ENCODE assay signal across 25 cellular contexts in the genomic region with DNA sequence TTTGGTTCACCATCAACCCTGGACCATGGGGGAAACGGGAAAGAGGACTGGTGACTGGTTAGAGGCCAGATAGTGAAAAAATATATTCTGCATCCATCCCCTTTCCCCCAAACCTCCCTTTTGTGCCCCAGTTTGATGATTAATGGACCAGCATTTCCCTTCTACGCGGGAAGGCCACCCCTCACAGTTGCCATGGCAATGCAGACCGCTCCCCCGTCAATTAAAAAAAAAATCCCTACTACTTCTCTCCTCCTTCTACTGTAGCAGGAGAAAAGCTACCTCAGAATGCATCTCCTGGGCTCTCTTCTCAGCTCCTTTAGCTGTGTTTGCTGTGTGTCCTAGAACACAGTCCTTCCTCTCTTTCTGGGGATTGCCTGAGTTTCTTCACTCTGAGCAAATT. TPM values are rescaled to one million over a fixed set of nuclear protein-coding genes. Genes with fewer than 3 reads are reported as not detected.
DNase-seq lines count a peak whose midpoint lies in the region; ATAC-seq, FAIRE-seq and TF ChIP-seq lines count a peak whose summit lies in the region.
"Had no signal": no experiment of that assay in that cellular context is flagged by ENCODE, and none has a peak within 500 bp of the region (broad histone marks: within the 10 kb centered on the region; RNA-seq: fewer than 3 reads in every experiment).

No MANE protein-coding gene starts in this region.

- H3K4me3 ChIP-seq in HepG2 (replicated peaks in 1 of 3; ENCODE audit: insufficient read depth in 1 of 3, low read depth in 2 of 3, low read length in 3 of 3) = no peak overlapping the region
- no peak overlapping the region for H3K4me3 ChIP-seq in right lobe of liver
- no peak overlapping the region for H3K4me3 ChIP-seq in adrenal gland
- no peak overlapping the region for H3K4me3 ChIP-seq in mesenchymal stem cell (ENCODE audit: insufficient read depth in 1 of 2, low read depth in 1 of 2, low read length in 2 of 2)
- no peak overlapping the region for H3K4me3 ChIP-seq in SJCRH30
- no peak overlapping the region for H3K4me3 ChIP-seq in OCI-LY7 (ENCODE audit: low read depth, low read length, poor library complexity, severe bottlenecking)
- H3K4me3 ChIP-seq: SK-N-MC, stomach, tibial nerve had no signal

- POLR2A ChIA-PET in HepG2 (lab: Yijun Ruan, JAX) = no interaction called here
- POLR2A ChIA-PET in OCI-LY7 (lab: Charles Lee) = interaction anchor here (0.6 to 1.4 kb wide), 7 partner anchors 40 to 1763 kb away, joined by 3 to 5 read pairs (median 3); a partner anchor contains a TSS

- no peak for TF ChIP-seq POLR2A in HepG2 (IDR thresholded peaks at IDR 0.05; ENCODE audit: insufficient read depth in 1 of 2, low read depth in 2 of 2, low read length in 2 of 2)
- TF ChIP-seq POLR2A in right lobe of liver (IDR thresholded peaks at IDR 0.05) = no peak
- TF ChIP-seq POLR2A in adrenal gland (IDR thresholded peaks at IDR 0.05) = no peak

- 97% methylated on average over 5 of the region's 5 CpGs for WGBS in HepG2 (ENCODE audit: low lambda C conversion rate)
- 65% methylated on average over 4 of the region's 5 CpGs for whole genome bisulfite sequencing in right lobe of liver (ENCODE audit: insufficient coverage, low coverage, low lambda C conversion rate, missing lambda C conversion rate)
- 60 to 79% (median 66%) methylated on average over 5 of the region's 5 CpGs for WGBS in adrenal gland, 4 donors
- 75% methylated on average over 4 of the region's 5 CpGs for WGBS in mesenchymal stem cell

- H2BK15ac ChIP-seq in mesenchymal stem cell (ENCODE audit: low read depth, poor library complexity, severe bottlenecking) = peak overlapping the region; percentile 7

- H3K4ac ChIP-seq in mesenchymal stem cell (ENCODE audit: low read depth in 1 of 2, low read length in 2 of 2) = no peak overlapping the region

- H3K4me1 Mint-ChIP-seq in activated CD4-positive, alpha-beta T cell treated with anti-CD3 and anti-CD28 coated beads, Interleukin-2, amount 10 ng/mL, durations not matched to agents 24 days and 14 days = peaks cover 35% of the 10 kb centered on the region

- H3K36me3 Mint-ChIP-seq in activated CD4-positive, alpha-beta T cell treated with anti-CD3 and anti-CD28 coated beads, Interleukin-2, amount 10 ng/mL, durations not matched to agents 24 days and 14 days (ENCODE audit: low read depth) = peaks cover 22% of the 10 kb centered on the region

- TF ChIP-seq RAD21 in HepG2 (CRISPR knock-in tag; IDR thresholded peaks at IDR 0.05) = no peak

- no peaks in the 10 kb centered on the region for H3K9me3 ChIP-seq in HepG2 (ENCODE audit: low read length)
- no peaks in the 10 kb centered on the region for H3K9me3 ChIP-seq in right lobe of liver
- H3K9me3 ChIP-seq in adrenal gland (replicated peaks in 1 of 3) = no peaks in the 10 kb centered on the region
- no peaks in the 10 kb centered on the region for H3K9me3 ChIP-seq in mesenchymal stem cell (ENCODE audit: control insufficient read depth, low read length)
- H3K9me3 ChIP-seq in SJCRH30 (replicated peaks) = no peaks in the 10 kb centered on the region
- no peaks in the 10 kb centered on the region for H3K9me3 ChIP-seq in OCI-LY7 (ENCODE audit: low read length)
- H3K9me3 ChIP-seq: stomach, tibial nerve had no signal

- H3K9me3 Mint-ChIP-seq in activated CD4-positive, alpha-beta T cell treated with anti-CD3 and anti-CD28 coated beads, Interleukin-2, amount 10 ng/mL, durations not matched to agents 24 days and 14 days = no peaks in the 10 kb centered on the region

- no peak overlapping the region for H3K27ac ChIP-seq in HepG2 (ENCODE audit: extremely low read length, insufficient read depth, low read length)
- no peak overlapping the region for H3K27ac ChIP-seq in right lobe of liver
- peak overlapping the region in 3 of 5 donors; percentile 13 to 89 (median 87) for H3K27ac ChIP-seq in adrenal gland
- H3K27ac ChIP-seq in mesenchymal stem cell (ENCODE audit: low read length, poor library complexity, severe bottlenecking) = no peak overlapping the region
- no peak overlapping the region for H3K27ac ChIP-seq in SJCRH30
- no peak overlapping the region for H3K27ac ChIP-seq in OCI-LY7 (ENCODE audit: low read depth, low read length, poor library complexity, severe bottlenecking)
- H3K27ac ChIP-seq: tibial nerve had no signal

- H4K20me1 ChIP-seq in HepG2 (ENCODE audit: insufficient read depth, low read length) (peaks cover 12% of the 10 kb centered on the region; the same call in 1 of the 2 replicates), OCI-LY7 (ENCODE audit: insufficient read depth, low read length) (peaks cover 28% of the 10 kb centered on the region)

- TF ChIP-seq CTCF in HepG2 (CRISPR knock-in tag; IDR thresholded peaks at IDR 0.05) = no peak
- TF ChIP-seq CTCF in right lobe of liver (IDR thresholded peaks at IDR 0.05) = no peak
- no peak for TF ChIP-seq CTCF in adrenal gland (IDR thresholded peaks at IDR 0.05)
- no peak for TF ChIP-seq CTCF in OCI-LY7 (conservative IDR thresholded peaks at IDR 0.05; ENCODE audit: low read length)

- H3K4me3 Mint-ChIP-seq in activated CD4-positive, alpha-beta T cell treated with anti-CD3 and anti-CD28 coated beads, Interleukin-2, amount 10 ng/mL, durations not matched to agents 24 days and 14 days = no peak overlapping the region

- H4K8ac ChIP-seq in mesenchymal stem cell (ENCODE audit: low read length) = no peak overlapping the region

- no peak for FAIRE-seq in HepG2 (lab: Jason Lieb, UNC)
- FAIRE-seq: bronchial epithelial cell, endothelial cell of umbilical vein, GM18507, H54 had no signal

- H3K9ac ChIP-seq in HepG2 (ENCODE audit: insufficient read depth, low read depth, low read length) (no peak overlapping the region), mesenchymal stem cell (ENCODE audit: low read length) (no peak overlapping the region)

- H3K79me2 ChIP-seq in HepG2 (ENCODE audit: insufficient read depth, low read length) (peaks cover 58% of the 10 kb centered on the region), OCI-LY7 (ENCODE audit: insufficient read depth, low read depth, low read length) (peaks cover 23% of the 10 kb centered on the region; the same call in 1 of the 2 replicates)

- ATAC-seq in HepG2 = no peak
- ATAC-seq in right lobe of liver = no peak
- ATAC-seq: left ventricle myocardium superior had no signal

- no peak overlapping the region for H3K23ac ChIP-seq in mesenchymal stem cell (ENCODE audit: low read length in 2 of 2)

- H3K4me1 ChIP-seq in HepG2 (ENCODE audit: insufficient read depth, low read length) = peaks cover 44% of the 10 kb centered on the region
- peaks cover 0 to 4% (median 0%) of the 10 kb centered on the region in 4 donors for H3K4me1 ChIP-seq in right lobe of liver
- peaks cover 29 to 44% of the 10 kb centered on the region in 2 donors for H3K4me1 ChIP-seq in adrenal gland (replicated peaks in 1 of 2)
- H3K4me1 ChIP-seq in mesenchymal stem cell (ENCODE audit: control insufficient read depth, insufficient read depth, low read depth, low read length) = peaks cover 14% of the 10 kb centered on the region
- H3K4me1 ChIP-seq in SJCRH30 = 0 out of 2 replicates have a peak, but pooled peaks cover 2% of the 10 kb centered on the region
- H3K4me1 ChIP-seq in OCI-LY7 (ENCODE audit: insufficient read depth, low read length, poor library complexity, severe bottlenecking) = peaks cover 16% of the 10 kb centered on the region

- TSS peak; percentile 32 for BruUV-seq in HepG2 (replicated peaks; lab: Mats Ljungman, UMichigan)
- no TSS peak for BruUV-seq in OCI-LY7 (replicated peaks; lab: Mats Ljungman, UMichigan)

- no peak for DNase-seq in HepG2 (ENCODE audit: low spot score)
- no peak for DNase-seq in right lobe of liver
- DNase-seq in adrenal gland = no peak
- no peak for DNase-seq in mesenchymal stem cell
- DNase-seq in SJCRH30 = no peak
- DNase-seq in OCI-LY7 (ENCODE audit: low spot score) = no peak
- no peak for DNase-seq in activated CD4-positive, alpha-beta T cell treated with anti-CD3 and anti-CD28 coated beads, Interleukin-2, amount 10 ng/mL, durations not matched to agents 24 days and 14 days
- DNase-seq in NCI-H345 treated with DMSO at 0.1 percent for 48 hours (lab: John Stamatoyannopoulos, UW; ENCODE audit: unreplicated experiment) = no peak
- DNase-seq: activated CD4-positive, alpha-beta T cell treated with anti-CD3 and anti-CD28 coated beads, Interleukin-2, amount 50 U/mL, for 1 hour; activated effector memory CD4-positive, alpha-beta T cell treated with Interleukin-2 at 50 U/mL for 16 hours; cortex of kidney; head of caudate nucleus; left ventricle myocardium superior; NCI-H1105 treated with DMSO at 0.1 percent for 48 hours; NCI-H2081 treated with DMSO at 0.1 percent for 48 hours; NCI-H510A treated with DMSO at 0.1 percent for 48 hours; retina; stomach; T-helper 2 cell had no signal

- H3K4me2 ChIP-seq in HepG2 (ENCODE audit: low read depth, low read length) (no peak overlapping the region), mesenchymal stem cell (ENCODE audit: low read length, poor library complexity, severe bottlenecking) (no peak overlapping the region), OCI-LY7 (ENCODE audit: low read length) (no peak overlapping the region)

- H2BK5ac ChIP-seq in mesenchymal stem cell (ENCODE audit: low read depth, low read length, poor library complexity, severe bottlenecking) = no peak overlapping the region

- no peak overlapping the region for H2BK12ac ChIP-seq in mesenchymal stem cell (ENCODE audit: low read length in 2 of 2)

- H2AFZ ChIP-seq in HepG2 (ENCODE audit: low read length) (no peak overlapping the region), mesenchymal stem cell (ENCODE audit: low read depth, low read length) (no peak overlapping the region), OCI-LY7 (ENCODE audit: low read length) (no peak overlapping the region)

- H3K27me3 Mint-ChIP-seq in activated CD4-positive, alpha-beta T cell treated with anti-CD3 and anti-CD28 coated beads, Interleukin-2, amount 10 ng/mL, durations not matched to agents 24 days and 14 days = peaks cover 22% of the 10 kb centered on the region

- no peak overlapping the region for H3K18ac ChIP-seq in mesenchymal stem cell (ENCODE audit: low read depth in 1 of 2, low read length in 2 of 2)

- no peak overlapping the region for H3K14ac ChIP-seq in mesenchymal stem cell (ENCODE audit: low read length in 2 of 2)

- H3K36me3 ChIP-seq in HepG2 (replicated peaks in 1 of 2; ENCODE audit: control insufficient read depth in 1 of 2, insufficient read depth in 2 of 2, low read length in 2 of 2) (no peaks in the 10 kb centered on the region; a peak in 1 of 5 replicates), right lobe of liver (no peaks in the 10 kb centered on the region), adrenal gland (replicated peaks in 1 of 2) (no peaks in the 10 kb centered on the region), mesenchymal stem cell (ENCODE audit: control insufficient read depth in 1 of 2, insufficient read depth in 2 of 2, low read depth in 1 of 2, low read length in 2 of 2) (peaks cover 0 to 3% of the 10 kb centered on the region in 2 experiments), SJCRH30 (no peaks in the 10 kb centered on the region), OCI-LY7 (ENCODE audit: insufficient read depth, low read length) (no peaks in the 10 kb centered on the region)
- H3K36me3 ChIP-seq: stomach, tibial nerve had no signal

- H2AK5ac ChIP-seq in mesenchymal stem cell (ENCODE audit: low read length, severe bottlenecking) = no peak overlapping the region

- CTCF ChIA-PET in HepG2 (lab: Yijun Ruan, JAX; ENCODE audit: low intra/inter-chr PET ratio, low total read pairs) (no interaction called here), OCI-LY7 (lab: Charles Lee; ENCODE audit: unreplicated experiment) (interaction anchor here (1.0 kb wide), 1 partner anchor 47 kb away, joined by 4 read pairs; no protein-coding TSS in a partner anchor)

- H2BK120ac ChIP-seq in mesenchymal stem cell (ENCODE audit: low read depth, low read length) = peak overlapping the region; percentile 19

- no peak overlapping the region for H4K91ac ChIP-seq in mesenchymal stem cell (ENCODE audit: low read length)

- in situ Hi-C loops in HepG2 (cut with HindIII; ENCODE audit: extremely low pct_ligation_motif_present, low pct_unique_long_range_greater_than_20kb) = loop anchor here (5.0 kb wide), 1 partner anchor 68 kb away; no protein-coding TSS in a partner anchor

- no peak overlapping the region for H3K27ac Mint-ChIP-seq in activated CD4-positive, alpha-beta T cell treated with anti-CD3 and anti-CD28 coated beads, Interleukin-2, amount 10 ng/mL, durations not matched to agents 24 days and 14 days

- TF ChIP-seq EP300 in HepG2 (IDR thresholded peaks at IDR 0.05; ENCODE audit: low read depth in 2 of 2, low read length in 2 of 2) = no peak
- no peak for TF ChIP-seq EP300 in HepG2 (CRISPR knock-in tag; IDR thresholded peaks at IDR 0.05; ENCODE audit: borderline replicate concordance)

- intact Hi-C loops in HepG2 (cut with micrococcal nuclease; ENCODE audit: unreplicated experiment) = loop anchor here (5.0 kb wide), 1 partner anchor 63 kb away; no protein-coding TSS in a partner anchor
- intact Hi-C loops in right lobe of liver (cut with DNase I) = no loop called here
- intact Hi-C loops in adrenal gland (cut with DNase I) = no loop called here
- intact Hi-C loops in OCI-LY7 (cut with micrococcal nuclease; ENCODE audit: unreplicated experiment) = no loop called here
- intact Hi-C loops in activated CD4-positive, alpha-beta T cell treated with anti-CD3 and anti-CD28 coated beads, Interleukin-2, amount 10 ng/mL, durations not matched to agents 24 days and 14 days (cut with micrococcal nuclease) = loop anchor here (5.0 kb wide), 2 partner anchors 37 to 123 kb away; a partner anchor contains a TSS

- H3K27me3 ChIP-seq in HepG2 (ENCODE audit: control insufficient read depth in 1 of 2, insufficient read depth in 2 of 2, low read length in 2 of 2) (peaks cover 0 to 3% of the 10 kb centered on the region in 2 experiments; a peak in 2 of 5 replicates), right lobe of liver (no peaks in the 10 kb centered on the region), adrenal gland (no peaks in the 10 kb centered on the region), mesenchymal stem cell (ENCODE audit: control insufficient read depth in 1 of 2, insufficient read depth in 1 of 2, low read length in 2 of 2) (peaks cover 0 to 5% of the 10 kb centered on the region in 2 experiments), SJCRH30 (no peaks in the 10 kb centered on the region)
- H3K27me3 ChIP-seq: tibial nerve had no signal

- H3K79me1 ChIP-seq in mesenchymal stem cell (replicated peaks; ENCODE audit: low read length, poor library complexity, severe bottlenecking) = peaks cover 24% of the 10 kb centered on the region

- H3K9me2 ChIP-seq in OCI-LY7 (ENCODE audit: insufficient read depth, low read length) = no peaks in the 10 kb centered on the region

RNA-seq across cellular contexts. Expression of a gene that starts 4.0 kb away (rescaled TPM):
- total RNA-seq in HepG2 (2016; rRNA removed; fragmentation: Illumina TruSeq; extraction: Trizol) = 8.1 and 8.7 TPM in 2 replicates
- total RNA-seq in HepG2 (2016; cell fraction: cytosol; rRNA removed; fragmentation: Illumina TruSeq; extraction: Trizol; ENCODE audit: low read depth) = 1.8 and 1.9 TPM in 2 replicates
- total RNA-seq in HepG2 (2016; cell fraction: insoluble cytoplasmic fraction; rRNA removed; fragmentation: Illumina TruSeq; extraction: Trizol) = 7.1 and 8.8 TPM in 2 replicates
- 4.5 and 4.7 TPM in 2 replicates for total RNA-seq in HepG2 (2016; cell fraction: membrane; rRNA removed; fragmentation: Illumina TruSeq; extraction: Trizol)
- 9.6 and 13.1 TPM in 2 replicates for total RNA-seq in HepG2 (2016; cell fraction: nucleus; rRNA removed; fragmentation: Illumina TruSeq; extraction: Trizol)
- polyA plus RNA-seq in HepG2 (2011; rRNA removed) = 3.3 and 3.8 TPM in 2 replicates
- polyA plus RNA-seq in HepG2 (2011; cell fraction: cytosol; rRNA removed) = 2.3 and 2.4 TPM in 2 replicates
- polyA plus RNA-seq in HepG2 (2011; cell fraction: nucleus; rRNA removed) = 9.7 and 10.3 TPM in 2 replicates
- polyA plus RNA-seq in HepG2 (2012) = 6.2 and 8.0 TPM in 2 replicates
- 0.53 and 0.62 TPM in 2 replicates for polyA plus RNA-seq in HepG2 (2016; cell fraction: cytosol; fragmentation: Illumina TruSeq; extraction: Trizol; ENCODE audit: low read depth)
- 8.2 and 10.1 TPM in 2 replicates for polyA plus RNA-seq in HepG2 (2016; cell fraction: insoluble cytoplasmic fraction; fragmentation: Illumina TruSeq; extraction: Trizol; ENCODE audit: low read depth)
- 2.1 and 2.2 TPM in 2 replicates for polyA plus RNA-seq in HepG2 (2016; cell fraction: membrane; fragmentation: Illumina TruSeq; extraction: Trizol; ENCODE audit: low read depth)
- polyA plus RNA-seq in HepG2 (2016; cell fraction: nucleus; fragmentation: Illumina TruSeq; extraction: Trizol; ENCODE audit: insufficient read depth, low read depth) = 14.7 and 18.8 TPM in 2 replicates
- polyA minus RNA-seq in HepG2 (2011; rRNA and poly(A)+ RNA removed; ENCODE audit: low replicate concordance) = 6.1 and 10.5 TPM in 2 replicates
- 3.0 and 3.5 TPM in 2 replicates for polyA minus RNA-seq in HepG2 (2011; cell fraction: cytosol; rRNA and poly(A)+ RNA removed)
- polyA minus RNA-seq in HepG2 (2011; cell fraction: nucleus; rRNA and poly(A)+ RNA removed) = 5.3 and 9.8 TPM in 2 replicates
- 10 to 100 TPM in 1 of 6 experiments, 1 to 10 TPM in 5; 6.5 to 10.5 (median 9.0) TPM for total RNA-seq in right lobe of liver
- total RNA-seq in adrenal gland = 10 to 100 TPM; 26.3 to 58.8 (median 36.3) TPM
- 10 to 100 TPM; 13.2 to 30.8 (median 23.6) TPM for polyA plus RNA-seq in adrenal gland
- polyA plus RNA-seq in mesenchymal stem cell (2013, experiment 1 of 2) = 14.7 TPM
- 14.4 TPM for polyA plus RNA-seq in mesenchymal stem cell (2013, experiment 2 of 2)
- total RNA-seq in SJCRH30 (2014; rRNA removed; shearing (Covaris generic)) = 10.9 and 11.0 TPM in 2 replicates
- total RNA-seq in OCI-LY7 (2014; rRNA removed; shearing (Covaris generic)) = 14.6 and 15.0 TPM in 2 replicates
- total RNA-seq in OCI-LY7 (2022) = 22.3 TPM in 2 replicates
- total RNA-seq in activated CD4-positive, alpha-beta T cell treated with anti-CD3 and anti-CD28 coated beads, Interleukin-2, amount 10 ng/mL, durations not matched to agents 24 days and 14 days = 23.9 and 26.2 TPM in 2 replicates

RNA-seq across cellular contexts. Expression of a gene that starts 26.0 kb away (rescaled TPM):
- 6.4 and 12.4 TPM in 2 replicates for total RNA-seq in HepG2 (2016; rRNA removed; fragmentation: Illumina TruSeq; extraction: Trizol)
- 1.7 and 1.9 TPM in 2 replicates for total RNA-seq in HepG2 (2016; cell fraction: cytosol; rRNA removed; fragmentation: Illumina TruSeq; extraction: Trizol; ENCODE audit: low read depth)
- 5.9 and 12.8 TPM in 2 replicates for total RNA-seq in HepG2 (2016; cell fraction: insoluble cytoplasmic fraction; rRNA removed; fragmentation: Illumina TruSeq; extraction: Trizol)
- 6.3 and 7.3 TPM in 2 replicates for total RNA-seq in HepG2 (2016; cell fraction: membrane; rRNA removed; fragmentation: Illumina TruSeq; extraction: Trizol)
- 12.7 and 15.0 TPM in 2 replicates for total RNA-seq in HepG2 (2016; cell fraction: nucleus; rRNA removed; fragmentation: Illumina TruSeq; extraction: Trizol)
- 8.6 and 8.9 TPM in 2 replicates for polyA plus RNA-seq in HepG2 (2011; rRNA removed)
- polyA plus RNA-seq in HepG2 (2011; cell fraction: cytosol; rRNA removed) = 9.6 and 9.8 TPM in 2 replicates
- polyA plus RNA-seq in HepG2 (2011; cell fraction: nucleus; rRNA removed) = 4.4 and 4.5 TPM in 2 replicates
- 9.6 and 9.8 TPM in 2 replicates for polyA plus RNA-seq in HepG2 (2012)
- polyA plus RNA-seq in HepG2 (2016; cell fraction: cytosol; fragmentation: Illumina TruSeq; extraction: Trizol; ENCODE audit: low read depth) = 3.1 and 3.8 TPM in 2 replicates
- polyA plus RNA-seq in HepG2 (2016; cell fraction: insoluble cytoplasmic fraction; fragmentation: Illumina TruSeq; extraction: Trizol; ENCODE audit: low read depth) = 10.8 and 12.3 TPM in 2 replicates
- polyA plus RNA-seq in HepG2 (2016; cell fraction: membrane; fragmentation: Illumina TruSeq; extraction: Trizol; ENCODE audit: low read depth) = 6.3 and 7.2 TPM in 2 replicates
- polyA plus RNA-seq in HepG2 (2016; cell fraction: nucleus; fragmentation: Illumina TruSeq; extraction: Trizol; ENCODE audit: insufficient read depth, low read depth) = 35.3 and 38.8 TPM in 2 replicates
- polyA minus RNA-seq in HepG2 (2011; rRNA and poly(A)+ RNA removed; ENCODE audit: low replicate concordance) = 10.7 and 13.2 TPM in 2 replicates
- 7.1 and 8.4 TPM in 2 replicates for polyA minus RNA-seq in HepG2 (2011; cell fraction: cytosol; rRNA and poly(A)+ RNA removed)
- polyA minus RNA-seq in HepG2 (2011; cell fraction: nucleus; rRNA and poly(A)+ RNA removed) = 3.0 and 3.2 TPM in 2 replicates
- 1 to 10 TPM; 2.9 to 5.7 (median 4.8) TPM for total RNA-seq in right lobe of liver
- 10 to 100 TPM in 5 of 8 donors, 1 to 10 TPM in 3; 7.9 to 20.6 (median 14.2) TPM for total RNA-seq in adrenal gland
- 10 to 100 TPM in 1 of 3 donors, 1 to 10 TPM in 2; 5.0 to 11.0 (median 6.7) TPM for polyA plus RNA-seq in adrenal gland
- polyA plus RNA-seq in mesenchymal stem cell (2013, experiment 1 of 2) = 19.9 TPM
- polyA plus RNA-seq in mesenchymal stem cell (2013, experiment 2 of 2) = 20.4 TPM
- total RNA-seq in SJCRH30 (2014; rRNA removed; shearing (Covaris generic)) = 36.7 and 39.4 TPM in 2 replicates
- total RNA-seq in OCI-LY7 (2014; rRNA removed; shearing (Covaris generic)) = 5.6 and 7.3 TPM in 2 replicates
- 13.6 and 15.3 TPM in 2 replicates for total RNA-seq in OCI-LY7 (2022)
- 9.0 and 9.7 TPM in 2 replicates for total RNA-seq in activated CD4-positive, alpha-beta T cell treated with anti-CD3 and anti-CD28 coated beads, Interleukin-2, amount 10 ng/mL, durations not matched to agents 24 days and 14 days

RNA-seq across cellular contexts. Expression of a gene that starts 39.1 kb away (rescaled TPM):
- total RNA-seq in HepG2 (2016; rRNA removed; fragmentation: Illumina TruSeq; extraction: Trizol) (48.0 and 61.3 TPM in 2 replicates), right lobe of liver (100 to 1,000 TPM in 3 of 6 experiments, 10 to 100 TPM in 3; 89.7 to 231 (median 122) TPM), adrenal gland (100 to 1,000 TPM; 120 to 252 (median 169) TPM), OCI-LY7 (2022) (57.2 and 67.3 TPM in 2 replicates)
- 10.0 and 11.4 TPM in 2 replicates for total RNA-seq in HepG2 (2016; cell fraction: cytosol; rRNA removed; fragmentation: Illumina TruSeq; extraction: Trizol; ENCODE audit: low read depth)
- 52.6 and 57.5 TPM in 2 replicates for total RNA-seq in HepG2 (2016; cell fraction: insoluble cytoplasmic fraction; rRNA removed; fragmentation: Illumina TruSeq; extraction: Trizol)
- 16.7 and 18.2 TPM in 2 replicates for total RNA-seq in HepG2 (2016; cell fraction: membrane; rRNA removed; fragmentation: Illumina TruSeq; extraction: Trizol)
- 53.6 and 56.9 TPM in 2 replicates for total RNA-seq in HepG2 (2016; cell fraction: nucleus; rRNA removed; fragmentation: Illumina TruSeq; extraction: Trizol)
- polyA plus RNA-seq in HepG2 (2011; rRNA removed) (53.9 and 56.6 TPM in 2 replicates), adrenal gland (10 to 100 TPM; 61.0 to 92.4 (median 62.6) TPM)
- 51.5 and 58.7 TPM in 2 replicates for polyA plus RNA-seq in HepG2 (2011; cell fraction: cytosol; rRNA removed)
- 50.0 and 59.6 TPM in 2 replicates for polyA plus RNA-seq in HepG2 (2011; cell fraction: nucleus; rRNA removed)
- 38.1 and 46.1 TPM in 2 replicates for polyA plus RNA-seq in HepG2 (2012)
- 4.8 and 5.5 TPM in 2 replicates for polyA plus RNA-seq in HepG2 (2016; cell fraction: cytosol; fragmentation: Illumina TruSeq; extraction: Trizol; ENCODE audit: low read depth)
- 49.0 and 58.9 TPM in 2 replicates for polyA plus RNA-seq in HepG2 (2016; cell fraction: insoluble cytoplasmic fraction; fragmentation: Illumina TruSeq; extraction: Trizol; ENCODE audit: low read depth)
- polyA plus RNA-seq in HepG2 (2016; cell fraction: membrane; fragmentation: Illumina TruSeq; extraction: Trizol; ENCODE audit: low read depth) = 9.2 and 11.0 TPM in 2 replicates
- polyA plus RNA-seq in HepG2 (2016; cell fraction: nucleus; fragmentation: Illumina TruSeq; extraction: Trizol; ENCODE audit: insufficient read depth, low read depth) = 72.4 and 89.1 TPM in 2 replicates
- 75.5 and 101 TPM in 2 replicates for polyA minus RNA-seq in HepG2 (2011; rRNA and poly(A)+ RNA removed; ENCODE audit: low replicate concordance)
- 31.7 and 40.8 TPM in 2 replicates for polyA minus RNA-seq in HepG2 (2011; cell fraction: cytosol; rRNA and poly(A)+ RNA removed)
- polyA minus RNA-seq in HepG2 (2011; cell fraction: nucleus; rRNA and poly(A)+ RNA removed) = 71.8 and 74.3 TPM in 2 replicates
- polyA plus RNA-seq in mesenchymal stem cell (2013, experiment 1 of 2) = 22.1 TPM
- 22.4 TPM for polyA plus RNA-seq in mesenchymal stem cell (2013, experiment 2 of 2)
- total RNA-seq in SJCRH30 (2014; rRNA removed; shearing (Covaris generic)) = 34.9 and 36.7 TPM in 2 replicates
- 16.4 and 20.6 TPM in 2 replicates for total RNA-seq in OCI-LY7 (2014; rRNA removed; shearing (Covaris generic))
- 66.6 and 70.7 TPM in 2 replicates for total RNA-seq in activated CD4-positive, alpha-beta T cell treated with anti-CD3 and anti-CD28 coated beads, Interleukin-2, amount 10 ng/mL, durations not matched to agents 24 days and 14 days

Comparison
In these comparisons a context has a peak if more than half of its experiments do, and no peak if none do; other contexts are left out.
1. intact Hi-C loops: an anchor here in HepG2 (5.0 kb wide) and activated CD4-positive, alpha-beta T cell treated with anti-CD3 and anti-CD28 coated beads, Interleukin-2, amount 10 ng/mL, durations not matched to agents 24 days and 14 days (5.0 kb wide); none called in right lobe of liver, adrenal gland and OCI-LY7.
2. H3K27ac ChIP-seq: peak in adrenal gland (3 of 5); none in HepG2 (single experiment), right lobe of liver (0 of 3), mesenchymal stem cell (single experiment), SJCRH30 (single experiment) and OCI-LY7 (single experiment).